Comparison of ENCODE assay signal across 21 cellular contexts in genomic region chr9:89223398-89223977, GRCh38. TPM values are rescaled to one million over a fixed set of nuclear protein-coding genes. Genes with fewer than 3 reads are reported as not detected.
"Had no signal": no experiment of that assay in that cellular context is flagged by ENCODE, and none has a peak within 500 bp of the region (broad histone marks: within the 10 kb centered on the region; RNA-seq: fewer than 3 reads in every experiment).

No MANE protein-coding gene starts in this region.

- ATAC-seq: activated CD8-positive, alpha-beta T cell treated with anti-CD3 and anti-CD28 coated beads, Interleukin-2, amount 10 ng/mL, durations not matched to agents 7 days and 5 days; activated naive CD8-positive, alpha-beta T cell treated with anti-CD3 and anti-CD28 coated beads, Interleukin-2, amount 50 U/mL, for 24 hours; left lobe of liver; WTC11 had no signal

- H3K27ac ChIP-seq: brain microvascular endothelial cell, esophagus squamous epithelium, tibial nerve had no signal

- DNase-seq: activated CD4-positive, alpha-beta T cell treated with anti-CD3 and anti-CD28 coated beads for 48 hours; activated CD8-positive, alpha-beta T cell treated with anti-CD3 and anti-CD28 coated beads, Interleukin-2, amount 10 ng/mL, durations not matched to agents 7 days and 5 days; activated naive CD4-positive, alpha-beta T cell treated with Interleukin-2 at 50 U/mL for 16 hours; activated naive CD8-positive, alpha-beta T cell treated with anti-CD3 and anti-CD28 coated beads, Interleukin-2, amount 50 U/mL, for 24 hours; activated T-cell treated with anti-CD3 and anti-CD28 coated beads, Interleukin-2, amount 50 U/mL, for 24 hours; aorta; brain microvascular endothelial cell; cerebellar nuclear complex; effector CD8-positive, alpha-beta T cell; esophagus squamous epithelium; hypothalamus; kidney; mammary epithelial cell; nephron progenitor cell; occipital lobe; posterior cingulate gyrus; stimulated activated CD4-positive, alpha-beta T cell treated with anti-CD3 and anti-CD28 coated beads, Interleukin-2, amount 100 ng/mL, for 24 hours had no signal

- H3K4me3 ChIP-seq: esophagus squamous epithelium, tibial nerve had no signal

- H3K9me3 ChIP-seq: esophagus squamous epithelium, tibial nerve had no signal

- H3K4me1 ChIP-seq: tibial nerve had no signal

- H3K36me3 ChIP-seq: brain microvascular endothelial cell, esophagus squamous epithelium, tibial nerve had no signal

- H3K27me3 ChIP-seq: brain microvascular endothelial cell, tibial nerve had no signal

RNA-seq across cellular contexts. Expression of gene SHC3, which starts 44.9 kb away (rescaled TPM):
- total RNA-seq: activated CD8-positive, alpha-beta T cell treated with anti-CD3 and anti-CD28 coated beads, Interleukin-2, amount 10 ng/mL, durations not matched to agents 7 days and 5 days; activated T-helper 2 cell treated with anti-CD3 and anti-CD28 coated beads, Interferon-gamma antibody, Interleukin-2, Interleukin-4, amounts not matched to agents 10 μg/mL and 5 μg/mL and 100 μg/mL, durations not matched to agents 14 hours and 24 hours and 36 hours had no signal
- polyA plus RNA-seq: mammary epithelial cell had no signal
